Comparison of ENCODE assay signal across 27 cellular contexts in genomic region chr3:7025581-7026300, GRCh38.
"Had no signal": no experiment of that assay in that cellular context is flagged by ENCODE, and none has a peak within 500 bp of the region (broad histone marks: within the 10 kb centered on the region; RNA-seq: fewer than 3 reads in every experiment).

No MANE protein-coding gene starts in this region.

- H3K9me3 Mint-ChIP-seq: activated CD8-positive, alpha-beta T cell treated with anti-CD3 and anti-CD28 coated beads for 36 hours had no signal

- H3K4me1 Mint-ChIP-seq: activated naive CD4-positive, alpha-beta T cell treated with anti-CD3 and anti-CD28 coated beads, Interleukin-2, amount 10 ng/mL, durations not matched to agents 7 days and 5 days; activated naive CD8-positive, alpha-beta T cell treated with anti-CD3 and anti-CD28 coated beads for 36 hours had no signal

- H3K27ac ChIP-seq: body of pancreas, cardiac muscle cell, SJSA1 had no signal

- H3K4me3 Mint-ChIP-seq: activated CD8-positive, alpha-beta T cell treated with anti-CD3 and anti-CD28 coated beads for 36 hours; activated naive CD4-positive, alpha-beta T cell treated with anti-CD3 and anti-CD28 coated beads, Interleukin-2, amount 10 ng/mL, durations not matched to agents 7 days and 5 days; activated naive CD8-positive, alpha-beta T cell treated with anti-CD3 and anti-CD28 coated beads for 36 hours; activated T-cell treated with anti-CD3 and anti-CD28 coated beads, Interleukin-2, amount 50 U/mL, for 72 hours; T-helper 2 cell treated with Interferon-gamma antibody and Interleukin-4, amounts not matched to agents 5 μg/mL and 100 μg/mL, for 36 hours had no signal

- H3K36me3 Mint-ChIP-seq: activated naive CD4-positive, alpha-beta T cell treated with anti-CD3 and anti-CD28 coated beads, Interleukin-2, amount 10 ng/mL, durations not matched to agents 7 days and 5 days; activated naive CD8-positive, alpha-beta T cell treated with anti-CD3 and anti-CD28 coated beads for 36 hours had no signal

- H3K9me3 ChIP-seq: body of pancreas had no signal

- H3K4me3 ChIP-seq: body of pancreas, cardiac muscle cell, K562, SJSA1 had no signal

- H3K36me3 ChIP-seq: cardiac muscle cell, SJSA1 had no signal

- ATAC-seq: activated CD4-positive, CD25-positive, alpha-beta regulatory T cell treated with anti-CD3 and anti-CD28 coated beads, Interleukin-2, amount 50 U/mL, for 24 hours; activated CD8-positive, alpha-beta T cell treated with anti-CD3 and anti-CD28 coated beads for 36 hours; activated T-cell treated with anti-CD3 and anti-CD28 coated beads, Interleukin-2, amount 50 U/mL, for 72 hours; body of pancreas; K562; PC-3; SK-N-SH treated with all-trans-retinoic acid at 6 μM for 48 hours had no signal

- H3K4me1 ChIP-seq: body of pancreas, SJSA1 had no signal

- DNase-seq: activated CD4-positive, alpha-beta T cell treated with anti-CD3 and anti-CD28 coated beads for 4 hours; activated CD8-positive, alpha-beta memory T cell treated with anti-CD3 and anti-CD28 coated beads, Interleukin-2, amount 50 U/mL, for 4 hours; activated CD8-positive, alpha-beta T cell treated with anti-CD3 and anti-CD28 coated beads for 36 hours; activated gamma-delta T cell treated with Interleukin-2 at 50 U/mL for 16 hours; activated naive CD4-positive, alpha-beta T cell treated with anti-CD3 and anti-CD28 coated beads, Interleukin-2, amount 10 ng/mL, durations not matched to agents 7 days and 5 days; activated naive CD8-positive, alpha-beta T cell treated with anti-CD3 and anti-CD28 coated beads for 36 hours; activated T-cell treated with anti-CD3 and anti-CD28 coated beads, Interleukin-2, amount 50 U/mL, for 72 hours; body of pancreas; cerebellar nuclear complex; Karpas-422; NCI-H1048; NCI-H1417; NCI-H1694; NCI-H2029; NCI-H345; NCI-H510A; NCI-H526 treated with DMSO at 0.1 percent for 48 hours; PC-3; SHP77; SW 1271 had no signal

- H3K27ac Mint-ChIP-seq: activated CD8-positive, alpha-beta T cell treated with anti-CD3 and anti-CD28 coated beads for 36 hours; activated naive CD4-positive, alpha-beta T cell treated with anti-CD3 and anti-CD28 coated beads, Interleukin-2, amount 10 ng/mL, durations not matched to agents 7 days and 5 days; activated naive CD8-positive, alpha-beta T cell treated with anti-CD3 and anti-CD28 coated beads for 36 hours; activated T-cell treated with anti-CD3 and anti-CD28 coated beads, Interleukin-2, amount 50 U/mL, for 72 hours; activated T-helper 2 cell treated with anti-CD3 and anti-CD28 coated beads, Interferon-gamma antibody, Interleukin-2, Interleukin-4, amounts not matched to agents 10 μg/mL and 5 μg/mL and 100 μg/mL, durations not matched to agents 14 hours and 24 hours and 36 hours; T-helper 2 cell treated with Interferon-gamma antibody and Interleukin-4, amounts not matched to agents 5 μg/mL and 100 μg/mL, for 36 hours had no signal

- H3K27me3 Mint-ChIP-seq: activated CD8-positive, alpha-beta T cell treated with anti-CD3 and anti-CD28 coated beads for 36 hours; activated naive CD4-positive, alpha-beta T cell treated with anti-CD3 and anti-CD28 coated beads, Interleukin-2, amount 10 ng/mL, durations not matched to agents 7 days and 5 days; activated naive CD8-positive, alpha-beta T cell treated with anti-CD3 and anti-CD28 coated beads for 36 hours had no signal

- H3K27me3 ChIP-seq: body of pancreas, cardiac muscle cell, SJSA1 had no signal
